9 cellular contexts compared by ENCODE assay signal in genomic region chr10:104123397-104123796, GRCh38. TPM values are rescaled to one million over a fixed set of nuclear protein-coding genes. Genes with fewer than 3 reads are reported as not detected.
DNase-seq lines count a peak whose midpoint lies in the region; ATAC-seq and TF ChIP-seq lines count a peak whose summit lies in the region.
"Had no signal": no experiment of that assay in that cellular context is flagged by ENCODE, and none has a peak within 500 bp of the region (broad histone marks: within the 10 kb centered on the region; RNA-seq: fewer than 3 reads in every experiment).

No MANE protein-coding gene starts in this region.

- H3K4me3 ChIP-seq in ACC112 (ENCODE audit: low read depth, low read length), result peak overlapping the region; percentile 85

- H3K79me2 ChIP-seq in ACC112 (ENCODE audit: control insufficient read depth, insufficient read depth, low read length, unreplicated experiment), result peaks cover 5% of the 10 kb centered on the region

- H2AFZ ChIP-seq in ACC112 (ENCODE audit: low read length, unreplicated experiment), result no peak overlapping the region

- H3K36me3 ChIP-seq in ACC112 (ENCODE audit: insufficient read depth, low read length), result no peaks in the 10 kb centered on the region
- H3K36me3 ChIP-seq: ascending aorta had no signal

- peak; percentile 43 for TF ChIP-seq CTCF in GM10266 (IDR thresholded peaks at IDR 0.05; ENCODE audit: control insufficient read depth, insufficient read depth, low read depth, missing control alignments)

- in situ Hi-C loops in SK-MEL-5 (cut with HindIII; ENCODE audit: low pct_unique_long_range_greater_than_20kb, low sequenced_read_pairs), result no loop called here

- H3K27ac ChIP-seq in ACC112 (ENCODE audit: low read depth, low read length), result peak overlapping the region; percentile 79; the same call in 1 of the 2 replicates

- no peaks in the 10 kb centered on the region for H3K27me3 ChIP-seq in ACC112 (ENCODE audit: insufficient read depth, low read length)
- H3K27me3 ChIP-seq: ascending aorta had no signal

- peaks cover 20% of the 10 kb centered on the region for H3K4me1 ChIP-seq in ACC112 (ENCODE audit: control insufficient read depth, insufficient read depth, low read length, unreplicated experiment)

- DNase-seq in GM10266 (ENCODE audit: extremely low spot score), result peak; percentile 15
- peak; percentile 11 for DNase-seq in SK-MEL-5 (ENCODE audit: low read depth, low spot score)
- peak; percentile 6 for DNase-seq in germinal center (ENCODE audit: low spot score)
- DNase-seq in OCI-M2 (lab: John Stamatoyannopoulos, UW; ENCODE audit: unreplicated experiment), result no peak
- no peak for DNase-seq in stimulated activated naive CD4-positive, alpha-beta T cell treated with Interleukin-2 at 50 U/mL for 16 hours (lab: John Stamatoyannopoulos, UW)
- no peak for DNase-seq in SK-N-DZ (ENCODE audit: low spot score)

- ATAC-seq in GM19351 (IDR thresholded peaks at IDR 0.05; ENCODE audit: unreplicated experiment), result no peak

RNA-seq across cellular contexts. Expression of gene SFR1, which starts 1.4 kb away (rescaled TPM):
- 7.2 and 8.6 TPM in 2 replicates for total RNA-seq in SK-MEL-5 (2014; rRNA removed; shearing (Covaris generic))
- 5.3 and 5.4 TPM in 2 replicates for polyA plus RNA-seq in SK-MEL-5 (2015; cell fraction: cytosol; rRNA removed)
- 5.2 and 9.1 TPM in 2 replicates for polyA plus RNA-seq in SK-MEL-5 (2015; cell fraction: nucleus; rRNA removed)
- 13.6 and 14.5 TPM in 2 replicates for polyA plus RNA-seq in SK-N-DZ (2014; cell fraction: cytosol; rRNA removed)
- 7.4 and 10.7 TPM in 2 replicates for polyA plus RNA-seq in SK-N-DZ (2014; cell fraction: nucleus; rRNA removed)

RNA-seq across cellular contexts. Expression of gene COL17A1, which starts 37.7 kb away (rescaled TPM):
- 0.43 and 0.45 TPM in 2 replicates for total RNA-seq in SK-MEL-5 (2014; rRNA removed; shearing (Covaris generic))
- 0.05 and 0.31 TPM in 2 replicates for polyA plus RNA-seq in SK-MEL-5 (2015; cell fraction: cytosol; rRNA removed)
- polyA plus RNA-seq in SK-MEL-5 (2015; cell fraction: nucleus; rRNA removed), result 2.1 TPM in 1 of 2 replicates, not detected in the other
- not detected in 2 replicates for polyA plus RNA-seq in SK-N-DZ (2014; cell fraction: cytosol; rRNA removed)
- polyA plus RNA-seq in SK-N-DZ (2014; cell fraction: nucleus; rRNA removed), result 0.38 and 0.46 TPM in 2 replicates

Comparison
In these comparisons a context has a peak if more than half of its experiments do, and no peak if none do; other contexts are left out.
1. DNase-seq: peak in GM10266 (single experiment), SK-MEL-5 (single experiment) and germinal center (single experiment); none in OCI-M2 (single experiment), stimulated activated naive CD4-positive, alpha-beta T cell treated with Interleukin-2 at 50 U/mL for 16 hours (single experiment) and SK-N-DZ (single experiment).